ENCODE assay signal across 8 cellular contexts in the genomic region with DNA sequence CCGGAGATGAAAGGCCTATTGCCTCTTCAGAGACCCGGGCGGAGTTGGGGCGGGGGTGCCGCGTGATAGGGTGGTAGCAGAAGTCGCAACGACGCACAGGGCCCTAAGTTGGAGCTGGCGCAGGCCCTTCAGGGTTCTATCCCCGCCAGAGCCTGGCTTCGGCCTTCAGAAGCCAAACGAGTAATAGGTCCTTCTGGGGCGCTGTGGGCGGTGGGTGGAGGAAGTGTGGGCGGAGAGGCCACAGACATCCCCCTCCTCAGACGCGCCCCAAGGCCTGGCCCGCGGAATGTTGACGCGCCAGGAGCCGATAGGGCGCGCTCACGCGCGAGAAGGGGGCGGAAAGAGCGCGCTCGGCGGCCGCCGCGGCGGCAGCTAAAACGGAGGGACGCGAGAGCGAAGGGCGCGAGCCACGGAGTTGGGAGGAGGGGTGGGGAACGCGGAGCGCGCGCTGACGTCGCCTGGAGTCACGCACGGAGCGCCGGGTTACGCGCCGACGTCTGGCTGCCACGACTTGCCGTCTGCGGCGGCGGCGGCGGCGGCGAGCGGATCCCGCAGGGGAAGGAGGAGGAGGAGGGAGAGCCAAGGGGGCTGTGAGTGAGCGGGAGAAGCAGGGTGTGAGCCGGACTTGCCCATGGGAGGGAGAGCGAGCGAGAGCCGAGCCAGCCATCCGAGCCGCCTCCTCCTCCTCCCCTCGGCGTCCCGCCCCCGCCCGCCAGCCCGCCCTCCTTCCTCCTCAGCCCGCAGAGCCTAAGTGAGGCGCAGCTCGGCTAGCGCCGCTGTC. TPM values are rescaled to one million over a fixed set of nuclear protein-coding genes. Genes with fewer than 3 reads are reported as not detected.
DNase-seq lines count a peak whose midpoint lies in the region; ATAC-seq and TF ChIP-seq lines count a peak whose summit lies in the region.

No MANE protein-coding gene starts in this region.

- POLR2A ChIA-PET in BJ (lab: Charles Lee): interaction anchor here (0.7 kb wide), 2 partner anchors 61 to 222 kb away, joined by 5 to 8 read pairs; no protein-coding TSS in a partner anchor

- CTCF ChIA-PET in BJ (lab: Yijun Ruan, JAX): interaction anchor here (0.6 to 6.4 kb wide), 7 partner anchors 14 to 206 kb away, joined by 3 to 52 read pairs (median 4); no protein-coding TSS in a partner anchor

- H3K4me1 Mint-ChIP-seq in activated CD4-positive, alpha-beta T cell treated with anti-CD3 and anti-CD28 coated beads, Interleukin-2, amount 10 ng/mL, durations not matched to agents 24 days and 14 days: peaks cover 32% of the 10 kb centered on the region

- peak; percentile 85 for TF ChIP-seq POLR2A in GM19099 (IDR thresholded peaks at IDR 0.05; ENCODE audit: extremely low read depth, insufficient read length, low read depth)

- peaks cover 61% of the 10 kb centered on the region for H3K27me3 Mint-ChIP-seq in activated CD4-positive, alpha-beta T cell treated with anti-CD3 and anti-CD28 coated beads, Interleukin-2, amount 10 ng/mL, durations not matched to agents 24 days and 14 days

- H3K27ac ChIP-seq in coronary artery (peak overlapping the region; percentile 84 to 97), left lung (peak overlapping the region; percentile 96 to 98)

- ATAC-seq in HG03378 (IDR thresholded peaks at IDR 0.05; ENCODE audit: unreplicated experiment): peak; percentile 76
- peak; percentile 94 for ATAC-seq in left lung

- DNase-seq in BJ (ENCODE audit: low read depth) (peak; percentile 51), NCI-H524 (lab: John Stamatoyannopoulos, UW) (peak; percentile 89 to 90), coronary artery (ENCODE audit: low spot score) (peak; percentile 93), left lung (peak; percentile 94 to 98)
- peak; percentile 97 for DNase-seq in activated CD4-positive, alpha-beta T cell treated with anti-CD3 and anti-CD28 coated beads, Interleukin-2, amount 10 ng/mL, durations not matched to agents 24 days and 14 days
- peak; percentile 88 for DNase-seq in stimulated activated CD4-positive, alpha-beta T cell treated with anti-CD3 and anti-CD28 coated beads, Interleukin-2, amount 100 ng/mL, for 4 hours (ENCODE audit: low read depth)

- H3K27me3 ChIP-seq in BJ (ENCODE audit: control insufficient read depth, insufficient read depth, low read length) (0 out of 2 replicates have a peak, but pooled peaks cover 2% of the 10 kb centered on the region), left lung (peaks cover 0 to 42% of the 10 kb centered on the region in 2 donors)

- H3K9me3 Mint-ChIP-seq in activated CD4-positive, alpha-beta T cell treated with anti-CD3 and anti-CD28 coated beads, Interleukin-2, amount 10 ng/mL, durations not matched to agents 24 days and 14 days: no peaks in the 10 kb centered on the region

- H3K27ac Mint-ChIP-seq in activated CD4-positive, alpha-beta T cell treated with anti-CD3 and anti-CD28 coated beads, Interleukin-2, amount 10 ng/mL, durations not matched to agents 24 days and 14 days: peak overlapping the region; percentile 96

- intact Hi-C loops in activated CD4-positive, alpha-beta T cell treated with anti-CD3 and anti-CD28 coated beads, Interleukin-2, amount 10 ng/mL, durations not matched to agents 24 days and 14 days (cut with micrococcal nuclease): loop anchor here (1.0 to 5.0 kb wide), 3 partner anchors 11 to 295 kb away; a partner anchor contains a TSS
- intact Hi-C loops in left lung (cut with DNase I): no loop called here

- H3K36me3 ChIP-seq in BJ (ENCODE audit: control insufficient read depth, insufficient read depth, low read length) (no peaks in the 10 kb centered on the region), left lung (no peaks in the 10 kb centered on the region)

- no peaks in the 10 kb centered on the region for H3K9me3 ChIP-seq in left lung

- H3K4me3 Mint-ChIP-seq in activated CD4-positive, alpha-beta T cell treated with anti-CD3 and anti-CD28 coated beads, Interleukin-2, amount 10 ng/mL, durations not matched to agents 24 days and 14 days: peak overlapping the region; percentile 98

- H3K36me3 Mint-ChIP-seq in activated CD4-positive, alpha-beta T cell treated with anti-CD3 and anti-CD28 coated beads, Interleukin-2, amount 10 ng/mL, durations not matched to agents 24 days and 14 days (ENCODE audit: low read depth): peaks cover 5% of the 10 kb centered on the region

- peak; percentile 37; the same call in 1 of the 2 replicates for TF ChIP-seq CTCF in BJ (IDR thresholded peaks at IDR 0.05; ENCODE audit: insufficient read depth, low read depth, low read length)
- TF ChIP-seq CTCF in coronary artery (IDR thresholded peaks at IDR 0.05): no peak
- TF ChIP-seq CTCF in left lung (IDR thresholded peaks at IDR 0.05): peak in 1 of 2 donors; percentile 22

- H3K4me3 ChIP-seq in BJ (ENCODE audit: low read depth, low read length) (peak overlapping the region; percentile 94), coronary artery (peak overlapping the region; percentile 94), left lung (peak overlapping the region; percentile 66 to 70)

- H3K4me1 ChIP-seq in left lung: peaks cover 8 to 37% of the 10 kb centered on the region in 2 donors

RNA-seq across cellular contexts. Expression of a gene that starts 6.4 kb away (rescaled TPM):
- polyA plus RNA-seq in BJ (2011; rRNA removed): 5.2 and 6.7 TPM in 2 replicates
- polyA minus RNA-seq in BJ (2011; rRNA and poly(A)+ RNA removed): 11.7 and 17.6 TPM in 2 replicates
- total RNA-seq in activated CD4-positive, alpha-beta T cell treated with anti-CD3 and anti-CD28 coated beads, Interleukin-2, amount 10 ng/mL, durations not matched to agents 24 days and 14 days: 11.1 and 12.0 TPM in 2 replicates
- 10 to 100 TPM; 25.0 TPM for total RNA-seq in left lung

RNA-seq across cellular contexts. Expression of a gene that starts 18.2 kb away (rescaled TPM):
- polyA plus RNA-seq in BJ (2011; rRNA removed): 1.5 and 3.8 TPM in 2 replicates
- 7.1 and 9.0 TPM in 2 replicates for polyA minus RNA-seq in BJ (2011; rRNA and poly(A)+ RNA removed)
- total RNA-seq in activated CD4-positive, alpha-beta T cell treated with anti-CD3 and anti-CD28 coated beads, Interleukin-2, amount 10 ng/mL, durations not matched to agents 24 days and 14 days: 2.8 TPM in 2 replicates
- 10 to 100 TPM; 11.6 to 13.7 TPM for total RNA-seq in left lung

Comparison
In these comparisons a context has a peak if more than half of its experiments do, and no peak if none do; other contexts are left out.
1. Peak in every context shown above with its lines: DNase-seq, ATAC-seq, H3K4me3 ChIP-seq and H3K27ac ChIP-seq.